Comparison of ENCODE assay signal across 20 cellular contexts in the genomic region with DNA sequence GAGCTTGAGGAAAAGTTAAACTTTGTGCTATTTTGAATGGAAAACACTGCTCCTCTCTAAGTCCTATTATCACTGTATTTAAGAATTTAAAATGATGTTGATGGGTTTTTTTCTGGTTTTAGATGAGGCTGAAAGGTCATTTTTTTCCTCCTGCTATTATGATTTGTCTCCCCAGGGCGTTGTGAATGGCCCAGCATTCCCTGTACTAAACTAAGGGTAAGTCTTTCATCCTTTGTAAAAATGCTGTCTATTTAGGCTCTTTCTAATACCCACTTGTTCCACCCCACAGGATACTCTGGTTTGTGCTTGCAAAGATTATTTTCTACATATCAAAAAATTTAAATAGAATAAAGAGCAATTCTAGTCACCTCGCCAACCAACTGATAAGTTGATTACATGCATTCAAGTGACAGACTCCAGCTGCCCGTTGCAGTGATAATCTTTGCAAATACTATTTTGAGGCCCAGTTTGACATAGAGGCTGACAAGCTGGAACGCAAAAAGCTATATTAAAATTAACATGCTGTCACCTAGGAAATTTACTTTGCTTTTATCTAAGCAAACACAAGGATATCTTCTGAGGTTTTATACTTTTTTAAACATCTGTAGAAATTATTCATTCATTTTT.
"Had no signal": no experiment of that assay in that cellular context is flagged by ENCODE, and none has a peak within 500 bp of the region (broad histone marks: within the 10 kb centered on the region; RNA-seq: fewer than 3 reads in every experiment).

No MANE protein-coding gene starts in this region.

- H3K9ac ChIP-seq: KMS-11 had no signal

- H3K36me3 ChIP-seq: SJCRH30 had no signal

- DNase-seq: Kasumi-1, MM.1S, NCI-H1092 treated with DMSO at 0.1 percent for 48 hours, NCI-H1436 treated with DMSO at 0.1 percent for 48 hours, NCI-H1694, NCI-H187 treated with DMSO at 0.1 percent for 48 hours, NCI-H2029 treated with DMSO at 0.1 percent for 48 hours, NCI-H2171 treated with DMSO at 0.1 percent for 48 hours, NCI-H345, NCI-H446 treated with DMSO at 0.1 percent for 48 hours, NCI-H510A treated with DMSO at 0.1 percent for 48 hours, NCI-H526, RPMI8226, SHP77 treated with DMSO at 0.1 percent for 48 hours, SJCRH30 had no signal

- H3K9me3 ChIP-seq: SJCRH30 had no signal

- ATAC-seq: K562 had no signal

- H3K27ac Mint-ChIP-seq: IgD-negative memory B cell had no signal

- H3K4me1 ChIP-seq: SJCRH30 had no signal

- H3K27me3 ChIP-seq: SJCRH30 had no signal

- H3K27ac ChIP-seq: HL-60, KMS-11, SJCRH30, SK-N-MC had no signal

- H3K36me3 Mint-ChIP-seq: IgD-negative memory B cell had no signal

- H3K4me3 Mint-ChIP-seq: IgD-negative memory B cell had no signal

- H3K4me1 Mint-ChIP-seq: IgD-negative memory B cell had no signal

- H3K27me3 Mint-ChIP-seq: IgD-negative memory B cell had no signal

- H3K4me3 ChIP-seq: K562, SJCRH30, SK-N-MC had no signal

- H3K4me2 ChIP-seq: KMS-11 had no signal
